ENCODE assay signal across 15 cellular contexts in the genomic region with DNA sequence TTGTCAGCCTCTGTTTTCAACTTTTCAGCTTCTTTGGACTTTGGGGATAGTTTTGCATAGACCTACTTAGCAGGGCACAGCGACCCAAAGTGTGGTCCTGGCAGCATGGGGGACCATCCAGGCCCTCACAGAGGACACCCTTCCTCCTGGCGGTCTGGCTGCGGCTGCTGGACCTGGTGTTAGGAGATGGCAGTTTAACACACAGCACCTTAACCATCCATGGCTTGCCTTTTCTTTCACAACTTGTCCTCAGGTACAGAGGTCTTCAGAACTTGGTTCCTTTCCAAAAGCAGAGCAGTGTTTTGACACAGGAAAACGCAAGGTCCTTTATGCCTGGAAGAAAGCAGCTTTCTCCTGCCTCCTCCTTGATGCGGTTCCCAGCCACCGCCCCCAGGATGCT.
"Had no signal": no experiment of that assay in that cellular context is flagged by ENCODE, and none has a peak within 500 bp of the region (broad histone marks: within the 10 kb centered on the region; RNA-seq: fewer than 3 reads in every experiment).

No MANE protein-coding gene starts in this region.

- DNase-seq: activated CD4-positive, alpha-beta T cell treated with anti-CD3 and anti-CD28 coated beads, Interleukin-2, amount 50 U/mL, for 4 hours; activated CD8-positive, alpha-beta memory T cell treated with anti-CD3 and anti-CD28 coated beads, Interleukin-2, amount 10 ng/mL, durations not matched to agents 7 days and 5 days; activated naive CD4-positive, alpha-beta T cell; activated T-cell treated with anti-CD3 and anti-CD28 coated beads, Interleukin-2, amount 50 U/mL, for 72 hours; effector CD8-positive, alpha-beta T cell; hippocampal formation; naive thymus-derived CD8-positive, alpha-beta T cell; occipital lobe; stimulated activated CD4-positive, alpha-beta T cell treated with anti-CD3 and anti-CD28 coated beads, Interleukin-2, amount 100 ng/mL, for 48 hours had no signal

- H3K4me1 ChIP-seq: prostate gland had no signal

- H3K9me3 ChIP-seq: prostate gland had no signal

- H3K27me3 Mint-ChIP-seq: activated CD8-positive, alpha-beta memory T cell treated with anti-CD3 and anti-CD28 coated beads, Interleukin-2, amount 10 ng/mL, durations not matched to agents 7 days and 5 days; stimulated activated naive CD8-positive, alpha-beta T cell treated with anti-CD3 and anti-CD28 coated beads, Interleukin-15, Interleukin-2, amounts not matched to agents 100 ng/mL and 50 ng/mL, for 24 hours had no signal

- H3K4me3 ChIP-seq: coronary artery, lung, prostate gland, SK-N-MC had no signal

- H3K27ac ChIP-seq: coronary artery, prostate gland, SK-N-MC had no signal

- ATAC-seq: activated CD8-positive, alpha-beta memory T cell treated with anti-CD3 and anti-CD28 coated beads, Interleukin-2, amount 10 ng/mL, durations not matched to agents 7 days and 5 days; activated T-cell treated with anti-CD3 and anti-CD28 coated beads, Interleukin-2, amount 50 U/mL, for 72 hours; naive thymus-derived CD8-positive, alpha-beta T cell had no signal

- H3K36me3 ChIP-seq: prostate gland had no signal

- H3K27ac Mint-ChIP-seq: activated T-cell treated with anti-CD3 and anti-CD28 coated beads, Interleukin-2, amount 50 U/mL, for 72 hours had no signal

- H3K36me3 Mint-ChIP-seq: naive thymus-derived CD8-positive, alpha-beta T cell had no signal

- H3K4me3 Mint-ChIP-seq: activated CD8-positive, alpha-beta memory T cell treated with anti-CD3 and anti-CD28 coated beads, Interleukin-2, amount 10 ng/mL, durations not matched to agents 7 days and 5 days; activated T-cell treated with anti-CD3 and anti-CD28 coated beads, Interleukin-2, amount 50 U/mL, for 72 hours; naive thymus-derived CD8-positive, alpha-beta T cell; stimulated activated naive CD8-positive, alpha-beta T cell treated with anti-CD3 and anti-CD28 coated beads, Interleukin-15, Interleukin-2, amounts not matched to agents 100 ng/mL and 50 ng/mL, for 24 hours; T-helper 1 cell treated with Interleukin-12 subunit alpha and Interleukin-12 subunit beta and Interleukin-4 antibody, amounts not matched to agents 30 μg/mL and 1 μg/mL, for 36 hours had no signal
